Comparison of ENCODE assay signal across 10 cellular contexts in the genomic region with DNA sequence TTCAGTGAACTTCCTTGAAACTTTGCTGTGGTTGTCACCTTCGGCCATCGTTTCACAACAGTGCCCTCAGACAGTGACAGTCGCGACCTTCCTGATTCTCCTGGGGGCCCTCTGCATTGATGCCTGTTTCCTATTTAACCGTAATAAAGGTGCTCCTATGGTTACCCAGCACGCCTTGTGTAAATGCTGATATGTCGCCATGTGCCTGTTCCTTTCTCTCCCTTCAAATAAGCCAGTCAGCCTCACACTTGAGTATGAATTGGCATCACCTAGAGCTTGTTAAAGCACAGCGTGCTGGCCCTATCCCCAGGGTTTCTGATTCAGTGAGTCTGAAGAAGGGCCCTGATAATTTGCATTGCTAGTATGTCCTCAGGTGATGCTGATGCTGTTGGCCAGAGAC.
DNase-seq lines count a peak whose midpoint lies in the region; ATAC-seq and TF ChIP-seq lines count a peak whose summit lies in the region.
"Had no signal": no experiment of that assay in that cellular context is flagged by ENCODE, and none has a peak within 500 bp of the region (broad histone marks: within the 10 kb centered on the region; RNA-seq: fewer than 3 reads in every experiment).

No MANE protein-coding gene starts in this region.

- POLR2A ChIA-PET in WTC11 (lab: Charles Lee) = no interaction called here

- intact Hi-C loops in left ventricle myocardium inferior (cut with micrococcal nuclease) = no loop called here

- H3K36me3 Mint-ChIP-seq in WTC11 (no peaks in the 10 kb centered on the region), nephron progenitor cell (ENCODE audit: low read depth) (no peaks in the 10 kb centered on the region)

- no peak for TF ChIP-seq CTCF in WTC11 (IDR thresholded peaks at IDR 0.05)
- TF ChIP-seq CTCF in nephron progenitor cell (IDR thresholded peaks at IDR 0.05) = no peak
- TF ChIP-seq CTCF in left ventricle myocardium inferior (IDR thresholded peaks at IDR 0.05; ENCODE audit: borderline replicate concordance) = no peak

- H3K27ac ChIP-seq in left ventricle myocardium inferior (replicated peaks) = no peak overlapping the region
- H3K27ac ChIP-seq: SK-N-MC had no signal

- no peaks in the 10 kb centered on the region for H3K27me3 ChIP-seq in left ventricle myocardium inferior (ENCODE audit: low read depth)

- CTCF ChIA-PET in WTC11 (lab: Charles Lee) = interaction anchor here (1.1 kb wide), 1 partner anchor 54 kb away, joined by 3 read pairs; no protein-coding TSS in a partner anchor

- no peaks in the 10 kb centered on the region for H3K27me3 Mint-ChIP-seq in WTC11 (ENCODE audit: low read depth)
- peaks cover 25% of the 10 kb centered on the region for H3K27me3 Mint-ChIP-seq in nephron progenitor cell (ENCODE audit: low read depth, poor library complexity)

- H3K9me3 Mint-ChIP-seq in WTC11 (no peaks in the 10 kb centered on the region), nephron progenitor cell (no peaks in the 10 kb centered on the region)

- H3K4me1 ChIP-seq in left ventricle myocardium inferior = peaks cover 39% of the 10 kb centered on the region

- peaks cover 8% of the 10 kb centered on the region for H3K4me1 Mint-ChIP-seq in WTC11
- H3K4me1 Mint-ChIP-seq in nephron progenitor cell = peaks cover 80% of the 10 kb centered on the region

- H3K27ac Mint-ChIP-seq in WTC11 = no peak overlapping the region
- peak overlapping the region; percentile 58 for H3K27ac Mint-ChIP-seq in nephron progenitor cell

- peak; percentile 79 for ATAC-seq in WTC11
- ATAC-seq in HG03354 (IDR thresholded peaks at IDR 0.05; ENCODE audit: poor library complexity, severe bottlenecking, unreplicated experiment) = no peak
- no peak for ATAC-seq in GM19328 (IDR thresholded peaks at IDR 0.05; ENCODE audit: unreplicated experiment)

- DNase-seq in DMS79 (lab: John Stamatoyannopoulos, UW) (peak; percentile 94), MV-4-11 (lab: John Stamatoyannopoulos, UW) (peak; percentile 67), WTC11 (ENCODE audit: low spot score) (no peak), nephron progenitor cell (peak; percentile 18), RPMI8226 (no peak), left ventricle myocardium inferior (no peak)
- DNase-seq: activated CD8-positive, alpha-beta memory T cell treated with anti-CD3 and anti-CD28 coated beads, Interleukin-2, amount 50 U/mL, for 48 hours had no signal

- H3K36me3 ChIP-seq in left ventricle myocardium inferior = peaks cover 38% of the 10 kb centered on the region

- no peaks in the 10 kb centered on the region for H3K9me3 ChIP-seq in left ventricle myocardium inferior (replicated peaks)

- no peak overlapping the region for H3K4me3 ChIP-seq in left ventricle myocardium inferior
- H3K4me3 ChIP-seq: SK-N-MC had no signal

- H3K4me3 Mint-ChIP-seq in WTC11 = no peak overlapping the region
- H3K4me3 Mint-ChIP-seq in nephron progenitor cell = peak overlapping the region; percentile 27

TF ChIP-seq in WTC11, 78 proteins besides CTCF, POLR2A, EP300 and RAD21 (continues in another document):
- TF ChIP-seq ZNF423 (CRISPR knock-in tag; IDR thresholded peaks at IDR 0.05) = no peak
- no peak for TF ChIP-seq EMX1 (CRISPR knock-in tag; IDR thresholded peaks at IDR 0.05)
- no peak for TF ChIP-seq ZNF671 (CRISPR knock-in tag; IDR thresholded peaks at IDR 0.05)
- TF ChIP-seq, protein P1, sequence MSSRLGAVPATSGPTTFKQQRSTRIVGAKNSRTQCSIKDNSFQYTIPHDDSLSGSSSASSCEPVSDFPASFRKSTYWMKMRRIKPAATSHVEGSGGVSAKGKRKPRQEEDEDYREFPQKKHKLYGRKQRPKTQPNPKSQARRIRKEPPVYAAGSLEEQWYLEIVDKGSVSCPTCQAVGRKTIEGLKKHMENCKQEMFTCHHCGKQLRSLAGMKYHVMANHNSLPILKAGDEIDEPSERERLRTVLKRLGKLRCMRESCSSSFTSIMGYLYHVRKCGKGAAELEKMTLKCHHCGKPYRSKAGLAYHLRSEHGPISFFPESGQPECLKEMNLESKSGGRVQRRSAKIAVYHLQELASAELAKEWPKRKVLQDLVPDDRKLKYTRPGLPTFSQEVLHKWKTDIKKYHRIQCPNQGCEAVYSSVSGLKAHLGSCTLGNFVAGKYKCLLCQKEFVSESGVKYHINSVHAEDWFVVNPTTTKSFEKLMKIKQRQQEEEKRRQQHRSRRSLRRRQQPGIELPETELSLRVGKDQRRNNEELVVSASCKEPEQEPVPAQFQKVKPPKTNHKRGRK (CRISPR knock-in tag; IDR thresholded peaks at IDR 0.05; ENCODE audit: borderline replicate concordance) = no peak
- TF ChIP-seq, protein P2, sequence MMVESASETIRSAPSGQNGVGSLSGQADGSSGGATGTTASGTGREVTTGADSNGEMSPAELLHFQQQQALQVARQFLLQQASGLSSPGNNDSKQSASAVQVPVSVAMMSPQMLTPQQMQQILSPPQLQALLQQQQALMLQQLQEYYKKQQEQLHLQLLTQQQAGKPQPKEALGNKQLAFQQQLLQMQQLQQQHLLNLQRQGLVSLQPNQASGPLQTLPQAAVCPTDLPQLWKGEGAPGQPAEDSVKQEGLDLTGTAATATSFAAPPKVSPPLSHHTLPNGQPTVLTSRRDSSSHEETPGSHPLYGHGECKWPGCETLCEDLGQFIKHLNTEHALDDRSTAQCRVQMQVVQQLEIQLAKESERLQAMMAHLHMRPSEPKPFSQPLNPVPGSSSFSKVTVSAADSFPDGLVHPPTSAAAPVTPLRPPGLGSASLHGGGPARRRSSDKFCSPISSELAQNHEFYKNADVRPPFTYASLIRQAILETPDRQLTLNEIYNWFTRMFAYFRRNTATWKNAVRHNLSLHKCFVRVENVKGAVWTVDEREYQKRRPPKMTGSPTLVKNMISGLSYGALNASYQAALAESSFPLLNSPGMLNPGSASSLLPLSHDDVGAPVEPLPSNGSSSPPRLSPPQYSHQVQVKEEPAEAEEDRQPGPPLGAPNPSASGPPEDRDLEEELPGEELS (CRISPR knock-in tag; IDR thresholded peaks at IDR 0.05) = no peak
- TF ChIP-seq ZBTB21 (CRISPR knock-in tag; IDR thresholded peaks at IDR 0.05; ENCODE audit: borderline replicate concordance) = no peak
- TF ChIP-seq, protein P3, sequence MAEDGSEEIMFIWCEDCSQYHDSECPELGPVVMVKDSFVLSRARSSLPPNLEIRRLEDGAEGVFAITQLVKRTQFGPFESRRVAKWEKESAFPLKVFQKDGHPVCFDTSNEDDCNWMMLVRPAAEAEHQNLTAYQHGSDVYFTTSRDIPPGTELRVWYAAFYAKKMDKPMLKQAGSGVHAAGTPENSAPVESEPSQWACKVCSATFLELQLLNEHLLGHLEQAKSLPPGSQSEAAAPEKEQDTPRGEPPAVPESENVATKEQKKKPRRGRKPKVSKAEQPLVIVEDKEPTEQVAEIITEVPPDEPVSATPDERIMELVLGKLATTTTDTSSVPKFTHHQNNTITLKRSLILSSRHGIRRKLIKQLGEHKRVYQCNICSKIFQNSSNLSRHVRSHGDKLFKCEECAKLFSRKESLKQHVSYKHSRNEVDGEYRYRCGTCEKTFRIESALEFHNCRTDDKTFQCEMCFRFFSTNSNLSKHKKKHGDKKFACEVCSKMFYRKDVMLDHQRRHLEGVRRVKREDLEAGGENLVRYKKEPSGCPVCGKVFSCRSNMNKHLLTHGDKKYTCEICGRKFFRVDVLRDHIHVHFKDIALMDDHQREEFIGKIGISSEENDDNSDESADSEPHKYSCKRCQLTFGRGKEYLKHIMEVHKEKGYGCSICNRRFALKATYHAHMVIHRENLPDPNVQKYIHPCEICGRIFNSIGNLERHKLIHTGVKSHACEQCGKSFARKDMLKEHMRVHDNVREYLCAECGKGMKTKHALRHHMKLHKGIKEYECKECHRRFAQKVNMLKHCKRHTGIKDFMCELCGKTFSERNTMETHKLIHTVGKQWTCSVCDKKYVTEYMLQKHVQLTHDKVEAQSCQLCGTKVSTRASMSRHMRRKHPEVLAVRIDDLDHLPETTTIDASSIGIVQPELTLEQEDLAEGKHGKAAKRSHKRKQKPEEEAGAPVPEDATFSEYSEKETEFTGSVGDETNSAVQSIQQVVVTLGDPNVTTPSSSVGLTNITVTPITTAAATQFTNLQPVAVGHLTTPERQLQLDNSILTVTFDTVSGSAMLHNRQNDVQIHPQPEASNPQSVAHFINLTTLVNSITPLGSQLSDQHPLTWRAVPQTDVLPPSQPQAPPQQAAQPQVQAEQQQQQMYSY (CRISPR knock-in tag; IDR thresholded peaks at IDR 0.05) = no peak
- TF ChIP-seq, protein P4, sequence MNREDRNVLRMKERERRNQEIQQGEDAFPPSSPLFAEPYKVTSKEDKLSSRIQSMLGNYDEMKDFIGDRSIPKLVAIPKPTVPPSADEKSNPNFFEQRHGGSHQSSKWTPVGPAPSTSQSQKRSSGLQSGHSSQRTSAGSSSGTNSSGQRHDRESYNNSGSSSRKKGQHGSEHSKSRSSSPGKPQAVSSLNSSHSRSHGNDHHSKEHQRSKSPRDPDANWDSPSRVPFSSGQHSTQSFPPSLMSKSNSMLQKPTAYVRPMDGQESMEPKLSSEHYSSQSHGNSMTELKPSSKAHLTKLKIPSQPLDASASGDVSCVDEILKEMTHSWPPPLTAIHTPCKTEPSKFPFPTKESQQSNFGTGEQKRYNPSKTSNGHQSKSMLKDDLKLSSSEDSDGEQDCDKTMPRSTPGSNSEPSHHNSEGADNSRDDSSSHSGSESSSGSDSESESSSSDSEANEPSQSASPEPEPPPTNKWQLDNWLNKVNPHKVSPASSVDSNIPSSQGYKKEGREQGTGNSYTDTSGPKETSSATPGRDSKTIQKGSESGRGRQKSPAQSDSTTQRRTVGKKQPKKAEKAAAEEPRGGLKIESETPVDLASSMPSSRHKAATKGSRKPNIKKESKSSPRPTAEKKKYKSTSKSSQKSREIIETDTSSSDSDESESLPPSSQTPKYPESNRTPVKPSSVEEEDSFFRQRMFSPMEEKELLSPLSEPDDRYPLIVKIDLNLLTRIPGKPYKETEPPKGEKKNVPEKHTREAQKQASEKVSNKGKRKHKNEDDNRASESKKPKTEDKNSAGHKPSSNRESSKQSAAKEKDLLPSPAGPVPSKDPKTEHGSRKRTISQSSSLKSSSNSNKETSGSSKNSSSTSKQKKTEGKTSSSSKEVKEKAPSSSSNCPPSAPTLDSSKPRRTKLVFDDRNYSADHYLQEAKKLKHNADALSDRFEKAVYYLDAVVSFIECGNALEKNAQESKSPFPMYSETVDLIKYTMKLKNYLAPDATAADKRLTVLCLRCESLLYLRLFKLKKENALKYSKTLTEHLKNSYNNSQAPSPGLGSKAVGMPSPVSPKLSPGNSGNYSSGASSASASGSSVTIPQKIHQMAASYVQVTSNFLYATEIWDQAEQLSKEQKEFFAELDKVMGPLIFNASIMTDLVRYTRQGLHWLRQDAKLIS (CRISPR knock-in tag; IDR thresholded peaks at IDR 0.05; ENCODE audit: borderline replicate concordance) = no peak
- TF ChIP-seq, protein P5, sequence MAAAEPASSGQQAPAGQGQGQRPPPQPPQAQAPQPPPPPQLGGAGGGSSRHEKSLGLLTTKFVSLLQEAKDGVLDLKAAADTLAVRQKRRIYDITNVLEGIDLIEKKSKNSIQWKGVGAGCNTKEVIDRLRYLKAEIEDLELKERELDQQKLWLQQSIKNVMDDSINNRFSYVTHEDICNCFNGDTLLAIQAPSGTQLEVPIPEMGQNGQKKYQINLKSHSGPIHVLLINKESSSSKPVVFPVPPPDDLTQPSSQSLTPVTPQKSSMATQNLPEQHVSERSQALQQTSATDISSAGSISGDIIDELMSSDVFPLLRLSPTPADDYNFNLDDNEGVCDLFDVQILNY (CRISPR knock-in tag; IDR thresholded peaks at IDR 0.05) = no peak

Comparison
In these comparisons a context has a peak if more than half of its experiments do, and no peak if none do; other contexts are left out.
1. DNase-seq: peak in DMS79 (single experiment), MV-4-11 (single experiment) and nephron progenitor cell (single experiment); none in WTC11 (single experiment), RPMI8226 (single experiment) and left ventricle myocardium inferior (single experiment).